Comparison of ENCODE assay signal across 33 cellular contexts in the genomic region with DNA sequence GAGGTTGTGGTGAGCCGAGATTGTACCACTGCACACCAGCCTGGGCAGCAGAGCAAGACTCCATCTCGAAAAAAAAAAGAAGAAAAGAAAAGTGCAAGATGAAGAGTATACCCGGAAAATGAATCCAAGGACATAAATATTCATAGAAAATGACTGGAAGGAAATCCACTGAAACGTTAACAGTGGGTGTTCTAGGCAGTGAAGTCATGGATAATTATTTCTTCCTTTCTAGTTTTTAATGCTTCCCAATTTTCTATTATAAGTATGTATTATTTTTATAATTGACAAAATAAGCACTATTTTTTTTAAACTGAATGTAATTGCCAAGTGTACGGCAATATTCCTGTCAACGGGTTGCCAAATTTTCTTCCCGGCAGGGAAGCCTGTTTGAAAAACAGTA. TPM values are rescaled to one million over a fixed set of nuclear protein-coding genes. Genes with fewer than 3 reads are reported as not detected.
"Had no signal": no experiment of that assay in that cellular context is flagged by ENCODE, and none has a peak within 500 bp of the region (broad histone marks: within the 10 kb centered on the region; RNA-seq: fewer than 3 reads in every experiment).

No MANE protein-coding gene starts in this region.

- ATAC-seq: activated CD8-positive, alpha-beta memory T cell treated with anti-CD3 and anti-CD28 coated beads, Interleukin-2, amount 10 ng/mL, durations not matched to agents 7 days and 5 days; activated CD8-positive, alpha-beta T cell treated with anti-CD3 and anti-CD28 coated beads, Interleukin-2, amount 10 ng/mL, durations not matched to agents 7 days and 5 days; activated naive CD4-positive, alpha-beta T cell treated with anti-CD3 and anti-CD28 coated beads, Interleukin-2, amount 50 U/mL, for 72 hours; body of pancreas had no signal

- H3K9me3 Mint-ChIP-seq: activated B cell treated with CpG ODN at 0.5 μM for 24 hours; activated CD4-positive, alpha-beta memory T cell treated with anti-CD3 and anti-CD28 coated beads, Interleukin-2, amount 10 ng/mL, durations not matched to agents 7 days and 5 days; activated CD4-positive, alpha-beta T cell treated with anti-CD3 and anti-CD28 coated beads, Interleukin-2, amount 10 ng/mL, durations not matched to agents 7 days and 5 days; activated naive CD4-positive, alpha-beta T cell treated with anti-CD3 and anti-CD28 coated beads for 36 hours; activated naive CD4-positive, alpha-beta T cell treated with anti-CD3 and anti-CD28 coated beads, Interleukin-2, amount 50 U/mL, for 72 hours; activated naive CD8-positive, alpha-beta T cell treated with anti-CD3 and anti-CD28 coated beads for 36 hours; activated T-cell treated with anti-CD3 and anti-CD28 coated beads, Interleukin-2, amount 50 U/mL, for 24 hours; activated T-helper 2 cell treated with anti-CD3 and anti-CD28 coated beads, Interferon-gamma antibody, Interleukin-2, Interleukin-4, amounts not matched to agents 10 μg/mL and 5 μg/mL and 100 μg/mL, durations not matched to agents 14 hours and 24 hours and 36 hours; T-helper 2 cell treated with Interferon-gamma antibody and Interleukin-4, amounts not matched to agents 5 μg/mL and 100 μg/mL, for 36 hours had no signal

- H3K4me3 ChIP-seq: adrenal gland, body of pancreas, breast epithelium had no signal

- H3K36me3 ChIP-seq: adrenal gland, brain microvascular endothelial cell, breast epithelium had no signal

- H3K4me3 Mint-ChIP-seq: activated B cell treated with CpG ODN at 0.5 μM for 24 hours; activated CD4-positive, alpha-beta memory T cell treated with anti-CD3 and anti-CD28 coated beads, Interleukin-2, amount 10 ng/mL, durations not matched to agents 7 days and 5 days; activated CD4-positive, alpha-beta T cell treated with anti-CD3 and anti-CD28 coated beads, Interleukin-2, amount 10 ng/mL, durations not matched to agents 7 days and 5 days; activated CD8-positive, alpha-beta memory T cell treated with anti-CD3 and anti-CD28 coated beads, Interleukin-2, amount 10 ng/mL, durations not matched to agents 7 days and 5 days; activated CD8-positive, alpha-beta T cell treated with anti-CD3 and anti-CD28 coated beads, Interleukin-2, amount 10 ng/mL, durations not matched to agents 7 days and 5 days; activated naive CD4-positive, alpha-beta T cell treated with anti-CD3 and anti-CD28 coated beads for 36 hours; activated naive CD8-positive, alpha-beta T cell treated with anti-CD3 and anti-CD28 coated beads for 36 hours; activated T-cell treated with anti-CD3 and anti-CD28 coated beads, Interleukin-2, amount 50 U/mL, for 24 hours; T-helper 2 cell treated with Interferon-gamma antibody and Interleukin-4, amounts not matched to agents 5 μg/mL and 100 μg/mL, for 36 hours had no signal

- H3K9me3 ChIP-seq: adrenal gland, body of pancreas, breast epithelium had no signal

- H3K27me3 Mint-ChIP-seq: activated B cell treated with CpG ODN at 0.5 μM for 24 hours; activated CD4-positive, alpha-beta T cell treated with anti-CD3 and anti-CD28 coated beads, Interleukin-2, amount 10 ng/mL, durations not matched to agents 7 days and 5 days; activated T-cell treated with anti-CD3 and anti-CD28 coated beads, Interleukin-2, amount 50 U/mL, for 24 hours had no signal

- H3K4me1 ChIP-seq: adrenal gland, body of pancreas, breast epithelium had no signal

- FAIRE-seq: astrocyte, colon, TTC549 had no signal

- H3K4me1 Mint-ChIP-seq: activated B cell treated with CpG ODN at 0.5 μM for 24 hours; activated CD4-positive, alpha-beta memory T cell treated with anti-CD3 and anti-CD28 coated beads, Interleukin-2, amount 10 ng/mL, durations not matched to agents 7 days and 5 days had no signal

- H3K27ac Mint-ChIP-seq: activated B cell treated with CpG ODN at 0.5 μM for 24 hours; activated CD4-positive, alpha-beta memory T cell treated with anti-CD3 and anti-CD28 coated beads, Interleukin-2, amount 10 ng/mL, durations not matched to agents 7 days and 5 days; activated CD4-positive, alpha-beta T cell treated with anti-CD3 and anti-CD28 coated beads, Interleukin-2, amount 10 ng/mL, durations not matched to agents 7 days and 5 days; activated CD8-positive, alpha-beta memory T cell treated with anti-CD3 and anti-CD28 coated beads, Interleukin-2, amount 10 ng/mL, durations not matched to agents 7 days and 5 days; activated CD8-positive, alpha-beta T cell treated with anti-CD3 and anti-CD28 coated beads, Interleukin-2, amount 10 ng/mL, durations not matched to agents 7 days and 5 days; activated naive CD4-positive, alpha-beta T cell treated with anti-CD3 and anti-CD28 coated beads for 36 hours; activated naive CD4-positive, alpha-beta T cell treated with anti-CD3 and anti-CD28 coated beads, Interleukin-2, amount 50 U/mL, for 72 hours; activated naive CD8-positive, alpha-beta T cell treated with anti-CD3 and anti-CD28 coated beads for 36 hours; activated T-cell treated with anti-CD3 and anti-CD28 coated beads, Interleukin-2, amount 50 U/mL, for 24 hours; activated T-helper 2 cell treated with anti-CD3 and anti-CD28 coated beads, Interferon-gamma antibody, Interleukin-2, Interleukin-4, amounts not matched to agents 10 μg/mL and 5 μg/mL and 100 μg/mL, durations not matched to agents 14 hours and 24 hours and 36 hours; T-helper 2 cell treated with Interferon-gamma antibody and Interleukin-4, amounts not matched to agents 5 μg/mL and 100 μg/mL, for 36 hours had no signal

- H3K27me3 ChIP-seq: adrenal gland, body of pancreas, brain microvascular endothelial cell, breast epithelium had no signal

- H3K36me3 Mint-ChIP-seq: activated CD8-positive, alpha-beta memory T cell treated with anti-CD3 and anti-CD28 coated beads, Interleukin-2, amount 10 ng/mL, durations not matched to agents 7 days and 5 days; activated naive CD4-positive, alpha-beta T cell treated with anti-CD3 and anti-CD28 coated beads, Interleukin-2, amount 50 U/mL, for 72 hours; activated naive CD8-positive, alpha-beta T cell treated with anti-CD3 and anti-CD28 coated beads for 36 hours had no signal

- H3K27ac ChIP-seq: adrenal gland, body of pancreas, brain microvascular endothelial cell, breast epithelium, VCaP had no signal

- DNase-seq: activated B cell treated with CpG ODN at 0.5 μM for 24 hours; activated CD4-positive, alpha-beta memory T cell treated with anti-CD3 and anti-CD28 coated beads, Interleukin-2, amount 10 ng/mL, durations not matched to agents 7 days and 5 days; activated CD4-positive, alpha-beta T cell treated with anti-CD3 and anti-CD28 coated beads for 4 hours; activated CD4-positive, alpha-beta T cell treated with anti-CD3 and anti-CD28 coated beads, Interleukin-2, amount 10 ng/mL, durations not matched to agents 7 days and 5 days; activated CD4-positive, alpha-beta T cell treated with anti-CD3 and anti-CD28 coated beads, Interleukin-2, amount 50 U/mL, for 48 hours; activated CD4-positive, CD25-positive, alpha-beta regulatory T cell treated with anti-CD3 and anti-CD28 coated beads, Interleukin-2, amount 50 U/mL, for 72 hours; activated CD8-positive, alpha-beta memory T cell treated with anti-CD3 and anti-CD28 coated beads for 24 hours; activated CD8-positive, alpha-beta memory T cell treated with anti-CD3 and anti-CD28 coated beads, Interleukin-2, amount 10 ng/mL, durations not matched to agents 7 days and 5 days; activated CD8-positive, alpha-beta memory T cell treated with anti-CD3 and anti-CD28 coated beads, Interleukin-2, amount 50 U/mL, for 48 hours; activated CD8-positive, alpha-beta T cell treated with anti-CD3 and anti-CD28 coated beads, Interleukin-2, amount 10 ng/mL, durations not matched to agents 7 days and 5 days; activated effector memory CD4-positive, alpha-beta T cell treated with Interleukin-2 at 50 U/mL for 16 hours; activated gamma-delta T cell; activated naive CD4-positive, alpha-beta T cell treated with anti-CD3 and anti-CD28 coated beads for 36 hours; activated naive CD4-positive, alpha-beta T cell treated with anti-CD3 and anti-CD28 coated beads, Interleukin-2, amount 50 U/mL, for 16 hours; activated naive CD8-positive, alpha-beta T cell treated with anti-CD3 and anti-CD28 coated beads for 36 hours; activated T-cell treated with anti-CD3 and anti-CD28 coated beads, Interleukin-2, amount 50 U/mL, for 24 hours; activated T-cell treated with anti-CD3 and anti-CD28 coated beads, Interleukin-2, amount 50 U/mL, for 48 hours; adrenal gland; amniotic stem cell; aorta; body of pancreas; brain microvascular endothelial cell; central memory CD4-positive, alpha-beta T cell; T-helper 2 cell; T-helper 9 cell had no signal

RNA-seq across cellular contexts. Expression of a gene that starts 55.3 kb away (rescaled TPM):
- total RNA-seq: activated CD4-positive, alpha-beta memory T cell treated with anti-CD3 and anti-CD28 coated beads, Interleukin-2, amount 10 ng/mL, durations not matched to agents 7 days and 5 days; activated CD4-positive, alpha-beta T cell treated with anti-CD3 and anti-CD28 coated beads, Interleukin-2, amount 10 ng/mL, durations not matched to agents 7 days and 5 days; activated CD8-positive, alpha-beta memory T cell treated with anti-CD3 and anti-CD28 coated beads, Interleukin-2, amount 10 ng/mL, durations not matched to agents 7 days and 5 days; activated CD8-positive, alpha-beta T cell treated with anti-CD3 and anti-CD28 coated beads, Interleukin-2, amount 10 ng/mL, durations not matched to agents 7 days and 5 days; activated naive CD4-positive, alpha-beta T cell treated with anti-CD3 and anti-CD28 coated beads for 36 hours; activated naive CD4-positive, alpha-beta T cell treated with anti-CD3 and anti-CD28 coated beads, Interleukin-2, amount 50 U/mL, for 72 hours; activated naive CD8-positive, alpha-beta T cell treated with anti-CD3 and anti-CD28 coated beads for 36 hours; astrocyte had no signal
